Comparison of ENCODE assay signal across 28 cellular contexts in the genomic region with DNA sequence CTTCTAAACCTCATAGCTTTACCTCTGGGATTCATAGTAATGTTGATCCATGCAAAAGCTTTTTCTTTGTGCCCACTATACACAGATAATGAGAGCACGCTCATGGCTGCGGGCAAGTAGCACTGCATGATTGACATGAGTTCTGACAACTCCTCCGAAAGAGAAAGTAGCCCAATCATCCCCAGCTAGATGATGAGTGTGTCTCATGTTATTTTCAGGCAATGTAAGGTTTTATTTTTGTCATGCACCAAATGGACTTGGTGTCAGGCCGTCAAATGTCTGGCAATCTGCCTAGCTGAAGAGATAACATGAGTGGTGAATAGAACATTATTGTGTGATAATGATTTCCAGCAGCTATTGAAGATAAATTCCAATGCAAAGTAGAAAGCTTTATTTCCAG.
A peak's percentile ranks its signal among the peaks of the same experiment; 100 is the strongest.
DNase-seq lines count a peak whose midpoint lies in the region; TF ChIP-seq lines count a peak whose summit lies in the region.
"Had no signal": no experiment of that assay in that cellular context is flagged by ENCODE, and none has a peak within 500 bp of the region (broad histone marks: within the 10 kb centered on the region; RNA-seq: fewer than 3 reads in every experiment).

No MANE protein-coding gene starts in this region.

- H3K9ac ChIP-seq in mesenchymal stem cell (ENCODE audit: low read length): no peak overlapping the region
- no peak overlapping the region for H3K9ac ChIP-seq in trophoblast cell (ENCODE audit: low read length)

- H3K4me1 ChIP-seq in A673 (ENCODE audit: insufficient read depth, low read length, poor library complexity, severe bottlenecking) (peaks cover 26% of the 10 kb centered on the region), mesenchymal stem cell (ENCODE audit: control insufficient read depth, insufficient read depth, low read depth, low read length) (peaks cover 16% of the 10 kb centered on the region), stomach (no peaks in the 10 kb centered on the region), trophoblast cell (ENCODE audit: control insufficient read depth in 1 of 2, insufficient read depth in 2 of 2, low read length in 2 of 2) (no peaks in the 10 kb centered on the region)
- H3K4me1 ChIP-seq: BE2C, HAP-1, lower lobe of right lung, transverse colon had no signal

- H2AFZ ChIP-seq in mesenchymal stem cell (ENCODE audit: low read depth, low read length): no peak overlapping the region
- H2AFZ ChIP-seq in trophoblast cell (ENCODE audit: insufficient read depth, low read length, poor library complexity): no peak overlapping the region

- H3K36me3 ChIP-seq in A673 (ENCODE audit: insufficient read depth, low read length, poor library complexity, severe bottlenecking) (no peaks in the 10 kb centered on the region), mesenchymal stem cell (ENCODE audit: control insufficient read depth in 1 of 2, insufficient read depth in 2 of 2, low read depth in 1 of 2, low read length in 2 of 2) (no peaks in the 10 kb centered on the region), stomach (no peaks in the 10 kb centered on the region), trophoblast cell (ENCODE audit: control insufficient read depth in 1 of 2, insufficient read depth in 2 of 2, low read length in 2 of 2) (no peaks in the 10 kb centered on the region)
- H3K36me3 ChIP-seq: BE2C, cardiac muscle cell, HAP-1, lower lobe of right lung, neutrophil, transverse colon had no signal

- POLR2A ChIA-PET in A673 (lab: Charles Lee; ENCODE audit: low non-redundant PET): no interaction called here

- peak overlapping the region; percentile 97 for H2AK5ac ChIP-seq in mesenchymal stem cell (ENCODE audit: low read length, severe bottlenecking)
- no peak overlapping the region for H2AK5ac ChIP-seq in trophoblast cell (ENCODE audit: low read length)

- H3K9me3 ChIP-seq in A673 (ENCODE audit: low read depth, low read length, poor library complexity, severe bottlenecking) (peaks cover 3% of the 10 kb centered on the region), mesenchymal stem cell (ENCODE audit: control insufficient read depth, low read length) (no peaks in the 10 kb centered on the region), stomach (no peaks in the 10 kb centered on the region), trophoblast cell (ENCODE audit: insufficient read depth, low read depth, low read length) (no peaks in the 10 kb centered on the region)
- H3K9me3 ChIP-seq: BE2C, HAP-1, lower lobe of right lung, neutrophil, transverse colon had no signal

- H2BK12ac ChIP-seq in mesenchymal stem cell (ENCODE audit: low read length in 2 of 2): no peak overlapping the region
- H2BK12ac ChIP-seq in trophoblast cell (ENCODE audit: low read length): no peak overlapping the region

- no peak overlapping the region for H3K14ac ChIP-seq in mesenchymal stem cell (ENCODE audit: low read length in 2 of 2)
- no peak overlapping the region for H3K14ac ChIP-seq in trophoblast cell (ENCODE audit: low read length)

- H2BK5ac ChIP-seq in mesenchymal stem cell (ENCODE audit: low read depth, low read length, poor library complexity, severe bottlenecking): no peak overlapping the region
- no peak overlapping the region for H2BK5ac ChIP-seq in trophoblast cell (ENCODE audit: low read depth, low read length, poor library complexity)

- peak; percentile 47 for DNase-seq in A673 (ENCODE audit: low spot score)
- peak; percentile 73 for DNase-seq in NCI-H146 (lab: John Stamatoyannopoulos, UW)
- peak; percentile 23 to 50 for DNase-seq in cerebellar nuclear complex (lab: John Stamatoyannopoulos, UW)
- no peak for DNase-seq in mesenchymal stem cell
- DNase-seq in NCI-H1417 treated with DMSO at 0.1 percent for 48 hours (lab: John Stamatoyannopoulos, UW): no peak
- DNase-seq in NK-92 treated with Interleukin-12 subunit alpha and Interleukin-12 subunit beta, amount 100 ng/mL, for 24 hours (lab: John Stamatoyannopoulos, UW): no peak
- DNase-seq in stomach: no peak
- no peak for DNase-seq in trophoblast cell
- DNase-seq: ACHN; activated CD4-positive, alpha-beta memory T cell treated with anti-CD3 and anti-CD28 coated beads, Interleukin-2, amount 10 ng/mL, durations not matched to agents 7 days and 5 days; activated CD4-positive, CD25-positive, alpha-beta regulatory T cell treated with anti-CD3 and anti-CD28 coated beads, Interleukin-2, amount 50 U/mL, for 72 hours; activated CD8-positive, alpha-beta memory T cell treated with anti-CD3 and anti-CD28 coated beads, Interleukin-2, amount 50 U/mL, for 48 hours; activated naive CD4-positive, alpha-beta T cell treated with anti-CD3 and anti-CD28 coated beads, Interleukin-2, amount 50 U/mL, for 16 hours; BE2C; DMS153; kidney; lower lobe of right lung; NCI-H1092; NCI-H1930; NCI-H526 treated with DMSO at 0.1 percent for 48 hours; stimulated activated CD4-positive, alpha-beta T cell treated with anti-CD3 and anti-CD28 coated beads, Interleukin-2, amount 100 ng/mL, for 48 hours; T-helper 2 cell; transverse colon had no signal

- H3K27me3 ChIP-seq in A673 (replicated peaks; ENCODE audit: insufficient read depth, low read depth, low read length, poor library complexity) (no peaks in the 10 kb centered on the region), mesenchymal stem cell (ENCODE audit: control insufficient read depth in 1 of 2, insufficient read depth in 1 of 2, low read length in 2 of 2) (no peaks in the 10 kb centered on the region), stomach (no peaks in the 10 kb centered on the region), trophoblast cell (ENCODE audit: insufficient read depth, low read length) (no peaks in the 10 kb centered on the region)
- H3K27me3 ChIP-seq: BE2C, neutrophil, transverse colon had no signal

- no peak overlapping the region for H4K91ac ChIP-seq in mesenchymal stem cell (ENCODE audit: low read length)
- H4K91ac ChIP-seq in trophoblast cell (ENCODE audit: low read depth, low read length): no peak overlapping the region

- no TSS peak for BruUV-seq in A673 (replicated peaks; lab: Mats Ljungman, UMichigan)

- H3K27ac ChIP-seq in A673 (ENCODE audit: low read depth, low read length, poor library complexity, severe bottlenecking): no peak overlapping the region
- peak overlapping the region; percentile 9 for H3K27ac ChIP-seq in mesenchymal stem cell (ENCODE audit: low read length, poor library complexity, severe bottlenecking)
- H3K27ac ChIP-seq in stomach: no peak overlapping the region
- H3K27ac ChIP-seq in trophoblast cell (ENCODE audit: low read depth, low read length): no peak overlapping the region
- H3K27ac ChIP-seq: cardiac muscle cell, lower lobe of right lung, neutrophil, RWPE1, SK-N-MC, transverse colon had no signal

- H3K4me2 ChIP-seq in mesenchymal stem cell (ENCODE audit: low read length, poor library complexity, severe bottlenecking) (no peak overlapping the region), trophoblast cell (ENCODE audit: low read length) (no peak overlapping the region)

- no peak for TF ChIP-seq POLR2A in stomach (IDR thresholded peaks at IDR 0.05)

- peaks cover 16% of the 10 kb centered on the region for H3K79me1 ChIP-seq in mesenchymal stem cell (replicated peaks; ENCODE audit: low read length, poor library complexity, severe bottlenecking)
- H3K79me1 ChIP-seq in trophoblast cell (ENCODE audit: low read length): no peaks in the 10 kb centered on the region

- H3K4me3 ChIP-seq in A673 (ENCODE audit: low read depth, low read length, poor library complexity, severe bottlenecking) (no peak overlapping the region), mesenchymal stem cell (ENCODE audit: insufficient read depth in 1 of 2, low read depth in 1 of 2, low read length in 2 of 2) (peak overlapping the region in 1 of 2 experiments; percentile 28), stomach (no peak overlapping the region), trophoblast cell (ENCODE audit: low read depth, low read length) (no peak overlapping the region)
- H3K4me3 ChIP-seq: cardiac muscle cell, HAP-1, lower lobe of right lung, SK-N-MC, transverse colon had no signal

- H2BK15ac ChIP-seq in mesenchymal stem cell (ENCODE audit: low read depth, poor library complexity, severe bottlenecking): no peak overlapping the region

- 94% methylated on average over 4 of the region's 4 CpGs for WGBS in mesenchymal stem cell
- WGBS in stomach, 5 donors: 69 to 81% (median 77%) methylated on average over 4 of the region's 4 CpGs
- no CpG with 5 or more reads among the region's 4 CpGs for WGBS in trophoblast cell (ENCODE audit: extremely low coverage, insufficient coverage, insufficient read length)

- no peak overlapping the region for H4K8ac ChIP-seq in mesenchymal stem cell (ENCODE audit: low read length)
- H4K8ac ChIP-seq in trophoblast cell (ENCODE audit: low read depth, low read length): no peak overlapping the region

- no peaks in the 10 kb centered on the region for H3K79me2 ChIP-seq in trophoblast cell (ENCODE audit: control insufficient read depth, insufficient read depth, low read length, poor library complexity)

- intact Hi-C loops in A673 (cut with micrococcal nuclease; ENCODE audit: unreplicated experiment): no loop called here
- intact Hi-C loops in stomach (cut with DNase I; ENCODE audit: low total_unique reads): no loop called here

- CTCF ChIA-PET in A673 (lab: Charles Lee): no interaction called here

- H3K23ac ChIP-seq in mesenchymal stem cell (ENCODE audit: low read length in 2 of 2) (no peak overlapping the region), trophoblast cell (ENCODE audit: low read length) (no peak overlapping the region)

- H2BK120ac ChIP-seq in mesenchymal stem cell (ENCODE audit: low read depth, low read length) (no peak overlapping the region), trophoblast cell (ENCODE audit: insufficient read depth, low read length, poor library complexity) (no peak overlapping the region)

- H3K4ac ChIP-seq in mesenchymal stem cell (ENCODE audit: low read depth in 1 of 2, low read length in 2 of 2) (no peak overlapping the region), trophoblast cell (ENCODE audit: low read depth, low read length) (no peak overlapping the region)

- H3K18ac ChIP-seq in mesenchymal stem cell (ENCODE audit: low read depth in 1 of 2, low read length in 2 of 2) (no peak overlapping the region), trophoblast cell (ENCODE audit: low read length) (no peak overlapping the region)

- TF ChIP-seq CTCF in A673 (conservative IDR thresholded peaks at IDR 0.05; ENCODE audit: low read depth, low read length): no peak
- no peak for TF ChIP-seq CTCF in stomach (IDR thresholded peaks at IDR 0.05)

- no peak for TF ChIP-seq EP300 in stomach (IDR thresholded peaks at IDR 0.05)

- H4K12ac ChIP-seq in trophoblast cell (ENCODE audit: low read depth, low read length): no peak overlapping the region

Comparison
In these comparisons a context has a peak if more than half of its experiments do, and no peak if none do; other contexts are left out.
1. DNase-seq: peak in A673 (single experiment), NCI-H146 (single experiment) and cerebellar nuclear complex (2 of 2); none in mesenchymal stem cell (single experiment), NCI-H1417 treated with DMSO at 0.1 percent for 48 hours (single experiment), NK-92 treated with Interleukin-12 subunit alpha and Interleukin-12 subunit beta, amount 100 ng/mL, for 24 hours (single experiment), stomach (single experiment) and trophoblast cell (0 of 2).